1 cellular context compared by ENCODE assay signal in genomic region chr20:62500237-62500864, GRCh38.
A peak's percentile ranks its signal among the peaks of the same experiment; 100 is the strongest.
TF ChIP-seq lines count a peak whose summit lies in the region.

No MANE protein-coding gene starts in this region.

TF ChIP-seq in HepG2, 621 proteins besides CTCF, POLR2A, EP300 and RAD21 (continued from another document and continues in another):
- no peak for TF ChIP-seq ZBTB42 (CRISPR knock-in tag; IDR thresholded peaks at IDR 0.05)
- TF ChIP-seq ZNF574 (CRISPR knock-in tag; IDR thresholded peaks at IDR 0.05), result no peak
- TF ChIP-seq, protein P1, sequence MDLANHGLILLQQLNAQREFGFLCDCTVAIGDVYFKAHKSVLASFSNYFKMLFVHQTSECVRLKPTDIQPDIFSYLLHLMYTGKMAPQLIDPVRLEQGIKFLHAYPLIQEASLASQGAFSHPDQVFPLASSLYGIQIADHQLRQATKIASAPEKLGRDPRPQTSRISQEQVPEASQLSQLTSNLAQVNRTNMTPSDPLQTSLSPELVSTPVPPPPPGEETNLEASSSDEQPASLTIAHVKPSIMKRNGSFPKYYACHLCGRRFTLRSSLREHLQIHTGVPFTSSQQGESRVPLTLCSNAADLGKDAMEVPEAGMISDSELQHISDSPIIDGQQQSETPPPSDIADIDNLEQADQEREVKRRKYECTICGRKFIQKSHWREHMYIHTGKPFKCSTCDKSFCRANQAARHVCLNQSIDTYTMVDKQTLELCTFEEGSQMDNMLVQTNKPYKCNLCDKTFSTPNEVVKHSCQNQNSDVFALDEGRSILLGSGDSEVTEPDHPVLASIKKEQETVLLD (CRISPR knock-in tag; IDR thresholded peaks at IDR 0.05; ENCODE audit: low read depth), result no peak
- TF ChIP-seq MXD3 (CRISPR knock-in tag; IDR thresholded peaks at IDR 0.05), result no peak
- TF ChIP-seq, protein P2, sequence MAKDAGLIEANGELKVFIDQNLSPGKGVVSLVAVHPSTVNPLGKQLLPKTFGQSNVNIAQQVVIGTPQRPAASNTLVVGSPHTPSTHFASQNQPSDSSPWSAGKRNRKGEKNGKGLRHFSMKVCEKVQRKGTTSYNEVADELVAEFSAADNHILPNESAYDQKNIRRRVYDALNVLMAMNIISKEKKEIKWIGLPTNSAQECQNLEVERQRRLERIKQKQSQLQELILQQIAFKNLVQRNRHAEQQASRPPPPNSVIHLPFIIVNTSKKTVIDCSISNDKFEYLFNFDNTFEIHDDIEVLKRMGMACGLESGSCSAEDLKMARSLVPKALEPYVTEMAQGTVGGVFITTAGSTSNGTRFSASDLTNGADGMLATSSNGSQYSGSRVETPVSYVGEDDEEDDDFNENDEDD (CRISPR knock-in tag; IDR thresholded peaks at IDR 0.05; ENCODE audit: borderline replicate concordance), result no peak
- no peak for TF ChIP-seq ZNF678 (CRISPR knock-in tag; IDR thresholded peaks at IDR 0.05)
- 0 out of 2 replicates have a peak, but pooled peaks have one; percentile 49 for TF ChIP-seq ZNF616 (CRISPR knock-in tag; IDR thresholded peaks at IDR 0.05; ENCODE audit: low read depth)
- no peak for TF ChIP-seq NFKBIZ (CRISPR knock-in tag; IDR thresholded peaks at IDR 0.05)
- TF ChIP-seq NR1H2 (CRISPR knock-in tag; IDR thresholded peaks at IDR 0.05; ENCODE audit: borderline replicate concordance, low read depth), result no peak
- no peak for TF ChIP-seq ZNF782 (CRISPR knock-in tag; IDR thresholded peaks at IDR 0.05; ENCODE audit: borderline replicate concordance)
- TF ChIP-seq CBX5 (CRISPR knock-in tag; IDR thresholded peaks at IDR 0.05; ENCODE audit: borderline replicate concordance), result no peak
- TF ChIP-seq, protein P3, sequence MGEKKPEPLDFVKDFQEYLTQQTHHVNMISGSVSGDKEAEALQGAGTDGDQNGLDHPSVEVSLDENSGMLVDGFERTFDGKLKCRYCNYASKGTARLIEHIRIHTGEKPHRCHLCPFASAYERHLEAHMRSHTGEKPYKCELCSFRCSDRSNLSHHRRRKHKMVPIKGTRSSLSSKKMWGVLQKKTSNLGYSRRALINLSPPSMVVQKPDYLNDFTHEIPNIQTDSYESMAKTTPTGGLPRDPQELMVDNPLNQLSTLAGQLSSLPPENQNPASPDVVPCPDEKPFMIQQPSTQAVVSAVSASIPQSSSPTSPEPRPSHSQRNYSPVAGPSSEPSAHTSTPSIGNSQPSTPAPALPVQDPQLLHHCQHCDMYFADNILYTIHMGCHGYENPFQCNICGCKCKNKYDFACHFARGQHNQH (CRISPR knock-in tag; IDR thresholded peaks at IDR 0.05), result no peak
- TF ChIP-seq CSRNP2 (CRISPR knock-in tag; conservative IDR thresholded peaks at IDR 0.05; ENCODE audit: low read depth), result no peak
- TF ChIP-seq NPAS2 (CRISPR knock-in tag; IDR thresholded peaks at IDR 0.05; ENCODE audit: borderline replicate concordance), result no peak
- TF ChIP-seq RXRA (CRISPR knock-in tag; IDR thresholded peaks at IDR 0.05), result no peak
- TF ChIP-seq, protein P4, sequence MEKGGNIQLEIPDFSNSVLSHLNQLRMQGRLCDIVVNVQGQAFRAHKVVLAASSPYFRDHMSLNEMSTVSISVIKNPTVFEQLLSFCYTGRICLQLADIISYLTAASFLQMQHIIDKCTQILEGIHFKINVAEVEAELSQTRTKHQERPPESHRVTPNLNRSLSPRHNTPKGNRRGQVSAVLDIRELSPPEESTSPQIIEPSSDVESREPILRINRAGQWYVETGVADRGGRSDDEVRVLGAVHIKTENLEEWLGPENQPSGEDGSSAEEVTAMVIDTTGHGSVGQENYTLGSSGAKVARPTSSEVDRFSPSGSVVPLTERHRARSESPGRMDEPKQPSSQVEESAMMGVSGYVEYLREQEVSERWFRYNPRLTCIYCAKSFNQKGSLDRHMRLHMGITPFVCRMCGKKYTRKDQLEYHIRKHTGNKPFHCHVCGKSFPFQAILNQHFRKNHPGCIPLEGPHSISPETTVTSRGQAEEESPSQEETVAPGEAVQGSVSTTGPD (CRISPR knock-in tag; IDR thresholded peaks at IDR 0.05), result no peak
- no peak for TF ChIP-seq TOPORS (CRISPR knock-in tag; IDR thresholded peaks at IDR 0.05)
- TF ChIP-seq, protein P5, sequence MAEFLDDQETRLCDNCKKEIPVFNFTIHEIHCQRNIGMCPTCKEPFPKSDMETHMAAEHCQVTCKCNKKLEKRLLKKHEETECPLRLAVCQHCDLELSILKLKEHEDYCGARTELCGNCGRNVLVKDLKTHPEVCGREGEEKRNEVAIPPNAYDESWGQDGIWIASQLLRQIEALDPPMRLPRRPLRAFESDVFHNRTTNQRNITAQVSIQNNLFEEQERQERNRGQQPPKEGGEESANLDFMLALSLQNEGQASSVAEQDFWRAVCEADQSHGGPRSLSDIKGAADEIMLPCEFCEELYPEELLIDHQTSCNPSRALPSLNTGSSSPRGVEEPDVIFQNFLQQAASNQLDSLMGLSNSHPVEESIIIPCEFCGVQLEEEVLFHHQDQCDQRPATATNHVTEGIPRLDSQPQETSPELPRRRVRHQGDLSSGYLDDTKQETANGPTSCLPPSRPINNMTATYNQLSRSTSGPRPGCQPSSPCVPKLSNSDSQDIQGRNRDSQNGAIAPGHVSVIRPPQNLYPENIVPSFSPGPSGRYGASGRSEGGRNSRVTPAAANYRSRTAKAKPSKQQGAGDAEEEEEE (CRISPR knock-in tag; IDR thresholded peaks at IDR 0.05; ENCODE audit: borderline replicate concordance), result 0 out of 2 replicates have a peak, but pooled peaks have one; percentile 54
- no peak for TF ChIP-seq ZMYM4 (CRISPR knock-in tag; IDR thresholded peaks at IDR 0.05)
- TF ChIP-seq, protein P6, sequence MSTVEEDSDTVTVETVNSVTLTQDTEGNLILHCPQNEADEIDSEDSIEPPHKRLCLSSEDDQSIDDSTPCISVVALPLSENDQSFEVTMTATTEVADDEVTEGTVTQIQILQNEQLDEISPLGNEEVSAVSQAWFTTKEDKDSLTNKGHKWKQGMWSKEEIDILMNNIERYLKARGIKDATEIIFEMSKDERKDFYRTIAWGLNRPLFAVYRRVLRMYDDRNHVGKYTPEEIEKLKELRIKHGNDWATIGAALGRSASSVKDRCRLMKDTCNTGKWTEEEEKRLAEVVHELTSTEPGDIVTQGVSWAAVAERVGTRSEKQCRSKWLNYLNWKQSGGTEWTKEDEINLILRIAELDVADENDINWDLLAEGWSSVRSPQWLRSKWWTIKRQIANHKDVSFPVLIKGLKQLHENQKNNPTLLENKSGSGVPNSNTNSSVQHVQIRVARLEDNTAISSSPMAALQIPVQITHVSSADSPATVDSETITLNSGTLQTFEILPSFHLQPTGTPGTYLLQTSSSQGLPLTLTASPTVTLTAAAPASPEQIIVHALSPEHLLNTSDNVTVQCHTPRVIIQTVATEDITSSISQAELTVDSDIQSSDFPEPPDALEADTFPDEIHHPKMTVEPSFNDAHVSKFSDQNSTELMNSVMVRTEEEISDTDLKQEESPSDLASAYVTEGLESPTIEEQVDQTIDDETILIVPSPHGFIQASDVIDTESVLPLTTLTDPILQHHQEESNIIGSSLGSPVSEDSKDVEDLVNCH (CRISPR knock-in tag; IDR thresholded peaks at IDR 0.05), result no peak
- peak; percentile 86 for TF ChIP-seq PATZ1 (CRISPR knock-in tag; IDR thresholded peaks at IDR 0.05)
- peak; percentile 49; the same call in 1 of the 2 replicates for TF ChIP-seq PITX1 (CRISPR knock-in tag; IDR thresholded peaks at IDR 0.05)
- no peak for TF ChIP-seq REXO4 (CRISPR knock-in tag; IDR thresholded peaks at IDR 0.05; ENCODE audit: borderline replicate concordance)
- TF ChIP-seq SRSF4 (IDR thresholded peaks at IDR 0.05; ENCODE audit: low read depth, low read length, poor library complexity, severe bottlenecking), result no peak
- TF ChIP-seq, protein P7, sequence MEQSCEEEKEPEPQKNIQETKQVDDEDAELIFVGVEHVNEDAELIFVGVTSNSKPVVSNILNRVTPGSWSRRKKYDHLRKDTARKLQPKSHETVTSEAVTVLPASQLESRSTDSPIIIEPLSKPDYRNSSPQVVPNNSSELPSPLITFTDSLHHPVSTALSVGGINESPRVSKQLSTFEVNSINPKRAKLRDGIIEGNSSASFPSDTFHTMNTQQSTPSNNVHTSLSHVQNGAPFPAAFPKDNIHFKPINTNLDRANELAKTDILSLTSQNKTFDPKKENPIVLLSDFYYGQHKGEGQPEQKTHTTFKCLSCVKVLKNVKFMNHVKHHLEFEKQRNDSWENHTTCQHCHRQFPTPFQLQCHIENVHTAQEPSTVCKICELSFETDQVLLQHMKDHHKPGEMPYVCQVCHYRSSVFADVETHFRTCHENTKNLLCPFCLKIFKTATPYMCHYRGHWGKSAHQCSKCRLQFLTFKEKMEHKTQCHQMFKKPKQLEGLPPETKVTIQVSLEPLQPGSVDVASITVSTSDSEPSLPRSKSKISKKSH (CRISPR knock-in tag; IDR thresholded peaks at IDR 0.05; ENCODE audit: borderline replicate concordance), result no peak; the same call in 1 of the 2 replicates
- TF ChIP-seq, protein P8, sequence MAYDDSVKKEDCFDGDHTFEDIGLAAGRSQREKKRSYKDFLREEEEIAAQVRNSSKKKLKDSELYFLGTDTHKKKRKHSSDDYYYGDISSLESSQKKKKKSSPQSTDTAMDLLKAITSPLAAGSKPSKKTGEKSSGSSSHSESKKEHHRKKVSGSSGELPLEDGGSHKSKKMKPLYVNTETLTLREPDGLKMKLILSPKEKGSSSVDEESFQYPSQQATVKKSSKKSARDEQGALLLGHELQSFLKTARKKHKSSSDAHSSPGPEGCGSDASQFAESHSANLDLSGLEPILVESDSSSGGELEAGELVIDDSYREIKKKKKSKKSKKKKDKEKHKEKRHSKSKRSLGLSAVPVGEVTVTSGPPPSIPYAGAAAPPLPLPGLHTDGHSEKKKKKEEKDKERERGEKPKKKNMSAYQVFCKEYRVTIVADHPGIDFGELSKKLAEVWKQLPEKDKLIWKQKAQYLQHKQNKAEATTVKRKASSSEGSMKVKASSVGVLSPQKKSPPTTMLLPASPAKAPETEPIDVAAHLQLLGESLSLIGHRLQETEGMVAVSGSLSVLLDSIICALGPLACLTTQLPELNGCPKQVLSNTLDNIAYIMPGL (CRISPR knock-in tag; IDR thresholded peaks at IDR 0.05; ENCODE audit: borderline replicate concordance in 1 of 2, low read depth in 1 of 2), result peak; percentile 37 to 69; a peak in 2 of 4 replicates
- no peak for TF ChIP-seq NONO (IDR thresholded peaks at IDR 0.05)
- TF ChIP-seq NONO (CRISPR knock-in tag; conservative IDR thresholded peaks at IDR 0.05), result peak; percentile 79; the same call in 1 of the 2 replicates
- 0 out of 2 replicates have a peak, but pooled peaks have one; percentile 86 for TF ChIP-seq HOXA7 (CRISPR knock-in tag; IDR thresholded peaks at IDR 0.05)
- TF ChIP-seq MXI1 (IDR thresholded peaks at IDR 0.05; ENCODE audit: borderline replicate concordance, low read depth, low read length), result no peak
- no peak for TF ChIP-seq ZNF232 (CRISPR knock-in tag; IDR thresholded peaks at IDR 0.05; ENCODE audit: borderline replicate concordance)
- TF ChIP-seq KDM2A (CRISPR knock-in tag; IDR thresholded peaks at IDR 0.05; ENCODE audit: borderline replicate concordance, low read depth), result peak; percentile 73; the same call in 1 of the 2 replicates
- no peak for TF ChIP-seq SOX13 (IDR thresholded peaks at IDR 0.05)
- no peak for TF ChIP-seq SOX13 (CRISPR knock-in tag; conservative IDR thresholded peaks at IDR 0.05 in 1 of 2, IDR thresholded peaks at IDR 0.05 in 1 of 2)
- peak; percentile 77; the same call in 1 of the 2 replicates for TF ChIP-seq ZC3H13 (CRISPR knock-in tag; IDR thresholded peaks at IDR 0.05)
